ENCODE assay signal across 18 cellular contexts in the genomic region with DNA sequence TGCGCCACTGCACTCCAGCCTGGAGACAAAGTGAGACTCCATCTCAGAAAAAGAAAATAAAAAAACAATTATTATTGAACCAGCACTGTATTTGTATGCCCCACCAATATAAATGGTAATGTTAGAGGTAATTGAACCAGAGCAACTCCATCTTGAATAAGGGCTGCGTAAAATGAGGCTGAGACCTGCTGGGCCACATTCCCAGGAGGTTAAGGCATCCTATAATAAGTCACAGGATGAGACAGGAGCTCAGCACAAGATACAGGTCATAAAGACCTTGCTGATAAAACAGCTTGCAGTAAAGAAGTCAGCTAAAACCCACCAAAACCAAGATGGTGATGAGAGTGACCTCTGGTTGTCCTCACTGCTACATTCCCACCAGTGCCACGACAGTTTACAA. TPM values are rescaled to one million over a fixed set of nuclear protein-coding genes. Genes with fewer than 3 reads are reported as not detected.
"Had no signal": no experiment of that assay in that cellular context is flagged by ENCODE, and none has a peak within 500 bp of the region (broad histone marks: within the 10 kb centered on the region; RNA-seq: fewer than 3 reads in every experiment).

No MANE protein-coding gene starts in this region.

RNA-seq across cellular contexts. Expression of gene C12orf56, which starts 29.4 kb away (rescaled TPM):
- total RNA-seq: activated naive CD4-positive, alpha-beta T cell treated with anti-CD3 and anti-CD28 coated beads for 36 hours; activated naive CD4-positive, alpha-beta T cell treated with anti-CD3 and anti-CD28 coated beads, Interleukin-2, amount 50 U/mL, for 72 hours; activated naive CD8-positive, alpha-beta T cell treated with anti-CD3 and anti-CD28 coated beads for 36 hours; activated naive CD8-positive, alpha-beta T cell treated with anti-CD3 and anti-CD28 coated beads, Interleukin-2, amount 10 ng/mL, durations not matched to agents 7 days and 5 days; activated T-cell treated with anti-CD3 and anti-CD28 coated beads, Interleukin-2, amount 50 U/mL, for 4 hours; activated T-cell treated with anti-CD3 and anti-CD28 coated beads, Interleukin-2, amount 50 U/mL, for 72 hours; activated T-helper 1 cell treated with anti-CD3 and anti-CD28 coated beads, Interleukin-12 subunit alpha, Interleukin-12 subunit beta, Interleukin-2, Interleukin-4 antibody, amounts not matched to agents 30 ng/mL and 10 ng/mL and 1 ng/mL, durations not matched to agents 14 hours and 24 hours and 36 hours; activated T-helper 17 cell treated with anti-CD3 and anti-CD28 coated beads, Interleukin-2, amount 50 U/mL, for 72 hours; activated T-helper 2 cell treated with anti-CD3 and anti-CD28 coated beads, Interferon-gamma antibody, Interleukin-2, Interleukin-4, amounts not matched to agents 10 μg/mL and 5 μg/mL and 100 μg/mL, durations not matched to agents 14 hours and 24 hours and 36 hours; adrenal gland; aorta; ascending aorta; astrocyte; body of pancreas; breast epithelium; cardiac muscle cell; cardiac septum had no signal
- polyA plus RNA-seq: adipose tissue, cardiac muscle cell had no signal
